9 cellular contexts compared by ENCODE assay signal in genomic region chr5:44774279-44774880, GRCh38. TPM values are rescaled to one million over a fixed set of nuclear protein-coding genes. Genes with fewer than 3 reads are reported as not detected.
A peak's percentile ranks its signal among the peaks of the same experiment; 100 is the strongest.
DNase-seq lines count a peak whose midpoint lies in the region; ATAC-seq and TF ChIP-seq lines count a peak whose summit lies in the region.
"Had no signal": no experiment of that assay in that cellular context is flagged by ENCODE, and none has a peak within 500 bp of the region (broad histone marks: within the 10 kb centered on the region; RNA-seq: fewer than 3 reads in every experiment).

No MANE protein-coding gene starts in this region.

- H3K27ac Mint-ChIP-seq in brain = no peak overlapping the region
- H3K27ac Mint-ChIP-seq: activated naive CD8-positive, alpha-beta T cell treated with anti-CD3 and anti-CD28 coated beads, Interleukin-2, amount 10 ng/mL, durations not matched to agents 7 days and 5 days had no signal

- H3K27me3 Mint-ChIP-seq in brain = no peaks in the 10 kb centered on the region

- TF ChIP-seq RAD21 in liver (IDR thresholded peaks at IDR 0.05) = peak; percentile 85 to 87

- no peaks in the 10 kb centered on the region for H3K9me3 Mint-ChIP-seq in brain
- H3K9me3 Mint-ChIP-seq: activated naive CD8-positive, alpha-beta T cell treated with anti-CD3 and anti-CD28 coated beads, Interleukin-2, amount 10 ng/mL, durations not matched to agents 7 days and 5 days had no signal

- no peaks in the 10 kb centered on the region for H3K4me1 Mint-ChIP-seq in brain
- H3K4me1 Mint-ChIP-seq: activated naive CD8-positive, alpha-beta T cell treated with anti-CD3 and anti-CD28 coated beads, Interleukin-2, amount 10 ng/mL, durations not matched to agents 7 days and 5 days had no signal

- no peaks in the 10 kb centered on the region for H3K4me1 ChIP-seq in liver (ENCODE audit: control insufficient read depth in 4 of 4, insufficient read depth in 4 of 4, low read length in 3 of 4)

- no peak overlapping the region for H3K9ac ChIP-seq in liver (ENCODE audit: low read depth in 1 of 2, low read length in 2 of 2)

- ATAC-seq in HG02870 (IDR thresholded peaks at IDR 0.05; ENCODE audit: unreplicated experiment) (peak; percentile 64), HG03469 (IDR thresholded peaks at IDR 0.05; ENCODE audit: unreplicated experiment) (no peak)

- TF ChIP-seq CTCF in brain (conservative IDR thresholded peaks at IDR 0.05) = peak; percentile 81 to 86
- TF ChIP-seq CTCF in liver (IDR thresholded peaks at IDR 0.05; ENCODE audit: low read depth, low read length, missing input control) = peak; percentile 45

- H3K36me3 Mint-ChIP-seq in brain = no peaks in the 10 kb centered on the region
- H3K36me3 Mint-ChIP-seq: activated naive CD8-positive, alpha-beta T cell treated with anti-CD3 and anti-CD28 coated beads, Interleukin-2, amount 10 ng/mL, durations not matched to agents 7 days and 5 days had no signal

- no peak overlapping the region for H3K27ac ChIP-seq in liver (ENCODE audit: low read depth in 1 of 2, low read length in 2 of 2)

- WGBS in liver = 8% methylated on average over 1 of the region's 1 CpG

- no peak overlapping the region for H3K4me3 ChIP-seq in liver (ENCODE audit: low read depth in 1 of 3, low read length in 3 of 3)

- H3K4me3 Mint-ChIP-seq in brain = no peak overlapping the region
- H3K4me3 Mint-ChIP-seq: activated naive CD8-positive, alpha-beta T cell treated with anti-CD3 and anti-CD28 coated beads, Interleukin-2, amount 10 ng/mL, durations not matched to agents 7 days and 5 days had no signal

- no peaks in the 10 kb centered on the region for H3K9me3 ChIP-seq in liver (ENCODE audit: control insufficient read depth in 4 of 4, low read length in 3 of 4)

- peak; percentile 31 for DNase-seq in NCI-H510A treated with DMSO at 0.1 percent for 48 hours (lab: John Stamatoyannopoulos, UW)
- no peak for DNase-seq in NCI-H510A (lab: John Stamatoyannopoulos, UW)
- peak; percentile 64 for DNase-seq in NCI-H2171 treated with DMSO at 0.1 percent for 48 hours (lab: John Stamatoyannopoulos, UW)
- no peak for DNase-seq in posterior vena cava (ENCODE audit: low spot score)
- DNase-seq: activated naive CD8-positive, alpha-beta T cell treated with anti-CD3 and anti-CD28 coated beads, Interleukin-2, amount 10 ng/mL, durations not matched to agents 7 days and 5 days had no signal

- intact Hi-C loops in posterior vena cava (cut with DNase I) = no loop called here

- H3K27me3 ChIP-seq in liver (ENCODE audit: control insufficient read depth in 4 of 4, insufficient read depth in 4 of 4, low read length in 3 of 4) = no peaks in the 10 kb centered on the region

- H3K36me3 ChIP-seq in liver (ENCODE audit: control insufficient read depth in 4 of 4, insufficient read depth in 3 of 4, low read depth in 1 of 4, low read length in 3 of 4) = no peaks in the 10 kb centered on the region

TF ChIP-seq in liver, 16 proteins besides CTCF, POLR2A, EP300 and RAD21:
- TF ChIP-seq JUND (IDR thresholded peaks at IDR 0.05) = no peak
- TF ChIP-seq EGR1 (IDR thresholded peaks at IDR 0.05; ENCODE audit: low read depth in 2 of 2) = no peak
- TF ChIP-seq HNF4G (IDR thresholded peaks at IDR 0.05) = no peak
- no peak for TF ChIP-seq MAX (IDR thresholded peaks at IDR 0.05)
- TF ChIP-seq ATF3 (IDR thresholded peaks at IDR 0.05) = no peak

RNA-seq across cellular contexts. Expression of gene MRPS30, which starts 34.4 kb away (rescaled TPM):
- 27.2 TPM for polyA plus RNA-seq in brain (ENCODE audit: insufficient read depth, low read depth, low replicate concordance)
- 10 to 100 TPM; 43.5 to 44.7 TPM for total RNA-seq in liver
- 10 to 100 TPM; 20.7 to 25.1 TPM for polyA plus RNA-seq in liver
- total RNA-seq in posterior vena cava = 10 to 100 TPM; 33.5 to 37.4 TPM

Comparison
In these comparisons a context has a peak if more than half of its experiments do, and no peak if none do; other contexts are left out.
1. DNase-seq: peak in NCI-H510A treated with DMSO at 0.1 percent for 48 hours (single experiment) and NCI-H2171 treated with DMSO at 0.1 percent for 48 hours (single experiment); none in NCI-H510A (single experiment) and posterior vena cava (single experiment).